Comparison of ENCODE assay signal across 1 cellular context in the genomic region with DNA sequence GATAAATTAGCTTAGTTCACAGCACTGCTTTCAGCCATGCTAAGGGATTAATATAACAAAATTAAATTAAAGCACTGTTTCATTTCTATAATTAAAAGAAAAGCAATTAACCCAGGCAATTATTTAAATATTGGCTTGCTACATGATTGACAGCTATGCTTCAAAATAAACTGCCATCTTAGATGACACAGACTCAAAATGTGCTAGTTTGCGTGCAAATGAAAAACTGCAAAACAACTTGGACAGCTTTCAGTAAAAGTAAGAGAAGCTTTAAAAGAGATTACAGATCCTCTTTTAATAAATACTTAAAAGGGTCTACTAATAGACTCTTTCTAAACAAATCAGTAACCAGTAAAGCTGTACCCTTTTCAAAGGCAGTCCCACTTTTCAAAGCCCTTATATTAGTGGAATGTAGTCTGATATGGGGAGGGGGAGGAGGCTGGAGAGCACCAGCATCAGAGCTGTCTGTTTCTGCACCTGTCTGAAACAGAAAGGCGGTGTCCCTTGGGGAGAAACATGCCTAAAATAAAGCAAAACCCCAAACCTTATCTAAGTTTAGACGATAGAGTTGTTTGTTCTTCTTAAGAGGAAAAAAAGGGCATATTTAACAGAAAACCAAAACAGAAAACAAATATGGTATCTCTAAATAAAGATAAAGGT.
TF ChIP-seq lines count a peak whose summit lies in the region.

No MANE protein-coding gene starts in this region.

TF ChIP-seq in SK-N-SH treated with all-trans-retinoic acid at 6 μM for 48 hours, 23 proteins besides CTCF, POLR2A, EP300 and RAD21 (continued from another document):
- TF ChIP-seq, protein P1, sequence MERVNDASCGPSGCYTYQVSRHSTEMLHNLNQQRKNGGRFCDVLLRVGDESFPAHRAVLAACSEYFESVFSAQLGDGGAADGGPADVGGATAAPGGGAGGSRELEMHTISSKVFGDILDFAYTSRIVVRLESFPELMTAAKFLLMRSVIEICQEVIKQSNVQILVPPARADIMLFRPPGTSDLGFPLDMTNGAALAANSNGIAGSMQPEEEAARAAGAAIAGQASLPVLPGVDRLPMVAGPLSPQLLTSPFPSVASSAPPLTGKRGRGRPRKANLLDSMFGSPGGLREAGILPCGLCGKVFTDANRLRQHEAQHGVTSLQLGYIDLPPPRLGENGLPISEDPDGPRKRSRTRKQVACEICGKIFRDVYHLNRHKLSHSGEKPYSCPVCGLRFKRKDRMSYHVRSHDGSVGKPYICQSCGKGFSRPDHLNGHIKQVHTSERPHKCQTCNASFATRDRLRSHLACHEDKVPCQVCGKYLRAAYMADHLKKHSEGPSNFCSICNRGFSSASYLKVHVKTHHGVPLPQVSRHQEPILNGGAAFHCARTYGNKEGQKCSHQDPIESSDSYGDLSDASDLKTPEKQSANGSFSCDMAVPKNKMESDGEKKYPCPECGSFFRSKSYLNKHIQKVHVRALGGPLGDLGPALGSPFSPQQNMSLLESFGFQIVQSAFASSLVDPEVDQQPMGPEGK (CRISPR knock-in tag; IDR thresholded peaks at IDR 0.05; ENCODE audit: borderline replicate concordance): no peak
- TF ChIP-seq ZC3H10 (CRISPR knock-in tag; IDR thresholded peaks at IDR 0.05): no peak
